Comparison of ENCODE assay signal across 31 cellular contexts in genomic region chr3:159058859-159059258, GRCh38. TPM values are rescaled to one million over a fixed set of nuclear protein-coding genes. Genes with fewer than 3 reads are reported as not detected.
"Had no signal": no experiment of that assay in that cellular context is flagged by ENCODE, and none has a peak within 500 bp of the region (broad histone marks: within the 10 kb centered on the region; RNA-seq: fewer than 3 reads in every experiment).

No MANE protein-coding gene starts in this region.

- H3K27ac ChIP-seq: PC-9, RWPE1, SJSA1 had no signal

- H3K4me2 ChIP-seq: PC-9, SK-N-SH had no signal

- H3K9me2 ChIP-seq: SK-N-SH had no signal

- DNase-seq: MG63, NCI-H1048, NCI-H1092 treated with DMSO at 0.1 percent for 48 hours, NCI-H1105 treated with DMSO at 0.1 percent for 48 hours, NCI-H1417, NCI-H1436, NCI-H146, NCI-H1694, NCI-H187, NCI-H1930, NCI-H2029 treated with DMSO at 0.1 percent for 48 hours, NCI-H2081 treated with DMSO at 0.1 percent for 48 hours, NCI-H2107, NCI-H2171, NCI-H226, NCI-H446 treated with DMSO at 0.1 percent for 48 hours, NCI-H510A, NCI-H69, NCI-H748 treated with DMSO at 0.1 percent for 48 hours, PC-9, SHP77, SIG-M5, SK-N-SH, SW 1271, T-helper 1 cell had no signal

- H3K27me3 ChIP-seq: MG63, SJSA1 had no signal

- H3K36me3 ChIP-seq: MG63, SJSA1 had no signal

- ATAC-seq: Panc1, Right ventricle myocardium inferior had no signal

- H3K9ac ChIP-seq: SK-N-SH had no signal

- H3K9me3 ChIP-seq: MG63, SJSA1, SK-N-SH had no signal

- H3K4me3 ChIP-seq: MG63, PC-9, SJSA1 had no signal

- H2AFZ ChIP-seq: PC-9 had no signal

- H3K4me1 ChIP-seq: SJSA1 had no signal

RNA-seq across cellular contexts. Expression of gene IQCJ, which starts 10.3 kb away (rescaled TPM):
- total RNA-seq: M059J, OCI-LY7, PC-9, SJSA1 had no signal
- polyA plus RNA-seq: SK-N-SH had no signal
